In the genomic region with DNA sequence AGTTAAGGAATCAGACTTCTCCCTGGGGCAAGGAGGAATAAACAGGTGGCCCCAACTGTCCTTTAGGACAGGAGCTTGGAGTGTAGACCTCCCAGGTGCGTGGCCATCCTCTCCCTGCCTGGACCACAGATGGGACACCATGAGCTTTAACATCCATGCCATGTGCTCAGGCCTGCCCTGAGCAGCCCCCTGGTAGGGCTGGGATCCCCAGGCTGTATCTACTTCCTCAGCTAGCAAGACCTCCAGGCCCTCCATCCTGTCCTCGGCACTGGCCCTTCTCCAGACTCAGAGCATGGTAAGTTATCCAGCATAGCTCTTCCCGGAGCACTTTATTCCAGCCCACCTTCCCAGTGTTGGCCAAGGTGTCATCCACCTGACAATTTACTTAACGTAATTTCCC, we compare ENCODE assay signal across 22 cellular contexts. TPM values are rescaled to one million over a fixed set of nuclear protein-coding genes. Genes with fewer than 3 reads are reported as not detected.
A peak's percentile ranks its signal among the peaks of the same experiment; 100 is the strongest.
DNase-seq lines count a peak whose midpoint lies in the region; ATAC-seq lines count a peak whose summit lies in the region.
"Had no signal": no experiment of that assay in that cellular context is flagged by ENCODE, and none has a peak within 500 bp of the region (broad histone marks: within the 10 kb centered on the region; RNA-seq: fewer than 3 reads in every experiment).

No MANE protein-coding gene starts in this region.

- intact Hi-C loops in naive thymus-derived CD4-positive, alpha-beta T cell (cut with micrococcal nuclease), result no loop called here

- H3K4me1 Mint-ChIP-seq in T-helper 2 cell treated with Interferon-gamma antibody and Interleukin-4, amounts not matched to agents 5 μg/mL and 100 μg/mL, for 36 hours (ENCODE audit: low read depth), result peaks cover 67% of the 10 kb centered on the region
- H3K4me1 Mint-ChIP-seq in activated T-cell treated with anti-CD3 and anti-CD28 coated beads, Interleukin-2, amount 50 U/mL, for 72 hours (ENCODE audit: low read depth), result peaks cover 89% of the 10 kb centered on the region
- peaks cover 27 to 73% (median 65%) of the 10 kb centered on the region in 7 donors for H3K4me1 Mint-ChIP-seq in naive thymus-derived CD4-positive, alpha-beta T cell

- H3K4me3 ChIP-seq in BLaER1 treated with 17β-estradiol and CSF1 and Interleukin-3, amounts not matched to agents 10 nM and 100 nM, result no peak overlapping the region
- H3K4me3 ChIP-seq in naive thymus-derived CD4-positive, alpha-beta T cell (ENCODE audit: low read length), result peak overlapping the region; percentile 38
- H3K4me3 ChIP-seq: adrenal gland, lung had no signal

- H3K27me3 Mint-ChIP-seq in T-helper 2 cell treated with Interferon-gamma antibody and Interleukin-4, amounts not matched to agents 5 μg/mL and 100 μg/mL, for 36 hours (ENCODE audit: low read depth), result no peaks in the 10 kb centered on the region
- H3K27me3 Mint-ChIP-seq in activated T-cell treated with anti-CD3 and anti-CD28 coated beads, Interleukin-2, amount 50 U/mL, for 72 hours (ENCODE audit: low read depth), result no peaks in the 10 kb centered on the region
- no peaks in the 10 kb centered on the region for H3K27me3 Mint-ChIP-seq in naive thymus-derived CD4-positive, alpha-beta T cell

- no peaks in the 10 kb centered on the region for H3K9me3 Mint-ChIP-seq in T-helper 2 cell treated with Interferon-gamma antibody and Interleukin-4, amounts not matched to agents 5 μg/mL and 100 μg/mL, for 36 hours
- no peaks in the 10 kb centered on the region for H3K9me3 Mint-ChIP-seq in activated T-cell treated with anti-CD3 and anti-CD28 coated beads, Interleukin-2, amount 50 U/mL, for 72 hours
- H3K9me3 Mint-ChIP-seq in naive thymus-derived CD4-positive, alpha-beta T cell, result peaks cover 0 to 2% (median 0%) of the 10 kb centered on the region in 11 donors

- POLR2A ChIA-PET in naive thymus-derived CD4-positive, alpha-beta T cell (lab: Charles Lee), result interaction anchor here (0.6 to 1.7 kb wide), 10 partner anchors 27 to 139 kb away, joined by 3 to 6 read pairs (median 3); no protein-coding TSS in a partner anchor

- no peak for ATAC-seq in activated T-cell treated with anti-CD3 and anti-CD28 coated beads, Interleukin-2, amount 50 U/mL, for 72 hours (replicated peaks in 1 of 2)
- no peak for ATAC-seq in naive thymus-derived CD4-positive, alpha-beta T cell
- ATAC-seq in GM21381 (IDR thresholded peaks at IDR 0.05; ENCODE audit: unreplicated experiment) (no peak), GM18873 (IDR thresholded peaks at IDR 0.05; ENCODE audit: low FRiP score, unreplicated experiment) (no peak), GM18520 (IDR thresholded peaks at IDR 0.05; ENCODE audit: unreplicated experiment) (no peak)
- ATAC-seq: foreskin keratinocyte, right cardiac atrium had no signal

- peaks cover 81% of the 10 kb centered on the region for H3K36me3 Mint-ChIP-seq in T-helper 2 cell treated with Interferon-gamma antibody and Interleukin-4, amounts not matched to agents 5 μg/mL and 100 μg/mL, for 36 hours (ENCODE audit: low read depth)
- H3K36me3 Mint-ChIP-seq in activated T-cell treated with anti-CD3 and anti-CD28 coated beads, Interleukin-2, amount 50 U/mL, for 72 hours (ENCODE audit: insufficient read depth in 2 of 2), result peaks cover 24 to 47% of the 10 kb centered on the region in 2 donors
- H3K36me3 Mint-ChIP-seq in naive thymus-derived CD4-positive, alpha-beta T cell, result peaks cover 5 to 62% (median 41%) of the 10 kb centered on the region in 5 donors

- no peaks in the 10 kb centered on the region for H3K36me3 ChIP-seq in BLaER1 treated with 17β-estradiol and CSF1 and Interleukin-3, amounts not matched to agents 10 nM and 100 nM
- H3K36me3 ChIP-seq in naive thymus-derived CD4-positive, alpha-beta T cell (ENCODE audit: control insufficient read depth in 2 of 3, insufficient read depth in 3 of 3, low read length in 3 of 3), result peaks cover 7 to 43% (median 7%) of the 10 kb centered on the region in 3 experiments
- H3K36me3 ChIP-seq: adrenal gland, BE2C had no signal

- H3K9ac ChIP-seq in BLaER1 treated with 17β-estradiol and CSF1 and Interleukin-3, amounts not matched to agents 10 nM and 100 nM, result 0 out of 22 replicates have a peak overlapping the region, but pooled peaks of 1 of the 11 experiments have one; percentile 23

- H3K27ac Mint-ChIP-seq in T-helper 2 cell treated with Interferon-gamma antibody and Interleukin-4, amounts not matched to agents 5 μg/mL and 100 μg/mL, for 36 hours, result peak overlapping the region; percentile 99
- H3K27ac Mint-ChIP-seq in activated T-cell treated with anti-CD3 and anti-CD28 coated beads, Interleukin-2, amount 50 U/mL, for 72 hours, result peak overlapping the region; percentile 100
- H3K27ac Mint-ChIP-seq in naive thymus-derived CD4-positive, alpha-beta T cell, result peak overlapping the region; percentile 91 to 100 (median 94)

- no peaks in the 10 kb centered on the region for H3K9me3 ChIP-seq in BLaER1 treated with 17β-estradiol and CSF1 and Interleukin-3, amounts not matched to agents 10 nM and 100 nM (replicated peaks in 1 of 11)
- no peaks in the 10 kb centered on the region for H3K9me3 ChIP-seq in naive thymus-derived CD4-positive, alpha-beta T cell (ENCODE audit: control insufficient read depth in 2 of 3, low read length in 3 of 3)
- H3K9me3 ChIP-seq: adrenal gland, BE2C had no signal

- 0 out of 22 replicates have a peak, but pooled peaks cover 0 to 4% (median 0%) of the 10 kb centered on the region in 11 experiments for H4K20me1 ChIP-seq in BLaER1 treated with 17β-estradiol and CSF1 and Interleukin-3, amounts not matched to agents 10 nM and 100 nM

- H3K4me2 ChIP-seq in BLaER1 treated with 17β-estradiol and CSF1 and Interleukin-3, amounts not matched to agents 10 nM and 100 nM, result peak overlapping the region; percentile 68 to 93 (median 85)

- peak overlapping the region; percentile 93 for H3K4me3 Mint-ChIP-seq in T-helper 2 cell treated with Interferon-gamma antibody and Interleukin-4, amounts not matched to agents 5 μg/mL and 100 μg/mL, for 36 hours
- peak overlapping the region; percentile 87 to 90 for H3K4me3 Mint-ChIP-seq in activated T-cell treated with anti-CD3 and anti-CD28 coated beads, Interleukin-2, amount 50 U/mL, for 72 hours
- H3K4me3 Mint-ChIP-seq in naive thymus-derived CD4-positive, alpha-beta T cell, result peak overlapping the region; percentile 79 to 98 (median 89)

- peaks cover 25 to 59% (median 48%) of the 10 kb centered on the region in 10 experiments for H3K4me1 ChIP-seq in BLaER1 treated with 17β-estradiol and CSF1 and Interleukin-3, amounts not matched to agents 10 nM and 100 nM
- H3K4me1 ChIP-seq in naive thymus-derived CD4-positive, alpha-beta T cell (ENCODE audit: control insufficient read depth in 2 of 2, insufficient read depth in 2 of 2, low read length in 2 of 2), result peaks cover 64 to 68% of the 10 kb centered on the region in 2 donors
- H3K4me1 ChIP-seq: adrenal gland, BE2C, foreskin keratinocyte had no signal

- CTCF ChIA-PET in naive thymus-derived CD4-positive, alpha-beta T cell (lab: Charles Lee), result interaction anchor here (0.7 to 1.3 kb wide), 4 partner anchors 10 to 75 kb away, joined by 3 to 4 read pairs (median 4); no protein-coding TSS in a partner anchor

- peak overlapping the region in 2 of 11 experiments; percentile 1 to 22; a peak in 2 of 22 replicates for H3K27ac ChIP-seq in BLaER1 treated with 17β-estradiol and CSF1 and Interleukin-3, amounts not matched to agents 10 nM and 100 nM
- peak overlapping the region; percentile 96 for H3K27ac ChIP-seq in naive thymus-derived CD4-positive, alpha-beta T cell (ENCODE audit: low read depth, low read length)
- H3K27ac ChIP-seq: adrenal gland, foreskin keratinocyte had no signal

- DNase-seq in T-helper 2 cell treated with Interferon-gamma antibody and Interleukin-4, amounts not matched to agents 5 μg/mL and 100 μg/mL, for 36 hours (ENCODE audit: low spot score), result no peak
- DNase-seq in T-helper 2 cell, result no peak
- no peak for DNase-seq in activated T-cell treated with anti-CD3 and anti-CD28 coated beads, Interleukin-2, amount 50 U/mL, for 72 hours
- DNase-seq in naive thymus-derived CD4-positive, alpha-beta T cell, result no peak
- DNase-seq: 8988T; BE2C; dermis blood vessel endothelial cell; foreskin keratinocyte; GDM1; hippocampal formation; NCI-H748 treated with DMSO at 0.1 percent for 48 hours; right cardiac atrium; stimulated activated naive CD4-positive, alpha-beta T cell treated with Interleukin-2 at 50 U/mL for 16 hours; trophoblast cell had no signal

- peaks cover 19 to 26% (median 22%) of the 10 kb centered on the region in 11 experiments for H3K27me3 ChIP-seq in BLaER1 treated with 17β-estradiol and CSF1 and Interleukin-3, amounts not matched to agents 10 nM and 100 nM
- H3K27me3 ChIP-seq in naive thymus-derived CD4-positive, alpha-beta T cell (ENCODE audit: control insufficient read depth in 2 of 2, insufficient read depth in 2 of 2, low read length in 2 of 2), result no peaks in the 10 kb centered on the region
- H3K27me3 ChIP-seq: adrenal gland, BE2C, foreskin keratinocyte had no signal

RNA-seq across cellular contexts. Expression of gene CD6, which starts 5.7 kb away (rescaled TPM):
- total RNA-seq in activated T-cell treated with anti-CD3 and anti-CD28 coated beads, Interleukin-2, amount 50 U/mL, for 72 hours, result 100 to 1,000 TPM; 298 to 313 TPM
- total RNA-seq in naive thymus-derived CD4-positive, alpha-beta T cell, result 100 to 1,000 TPM; 361 to 653 (median 430) TPM
- polyA plus RNA-seq in naive thymus-derived CD4-positive, alpha-beta T cell, result 100 to 1,000 TPM; 195 to 303 TPM
- total RNA-seq: bronchial epithelial cell, dermis blood vessel endothelial cell, osteocyte had no signal

RNA-seq across cellular contexts. Expression of gene SLC15A3, which starts 25.2 kb away (rescaled TPM):
- total RNA-seq in activated T-cell treated with anti-CD3 and anti-CD28 coated beads, Interleukin-2, amount 50 U/mL, for 72 hours, result 1 to 10 TPM; 3.5 to 4.1 TPM
- 100 to 1,000 TPM in 1 of 5 experiments, 10 to 100 TPM in 3, 1 to 10 TPM in 1; 2.9 to 101 (median 10.8) TPM for total RNA-seq in naive thymus-derived CD4-positive, alpha-beta T cell
- 1 to 10 TPM in 1 of 2 donors, under 1 TPM in 1; 0.85 to 2.6 TPM for polyA plus RNA-seq in naive thymus-derived CD4-positive, alpha-beta T cell

RNA-seq across cellular contexts. Expression of gene TMEM132A, which starts 53.0 kb away (rescaled TPM):
- total RNA-seq in activated T-cell treated with anti-CD3 and anti-CD28 coated beads, Interleukin-2, amount 50 U/mL, for 72 hours, result 1 to 10 TPM; 2.4 to 3.5 TPM
- under 1 TPM in 2 of 5 experiments, not detected in 3; 0.57 to 0.58 TPM for total RNA-seq in naive thymus-derived CD4-positive, alpha-beta T cell
- not detected for polyA plus RNA-seq in naive thymus-derived CD4-positive, alpha-beta T cell
